8 cellular contexts compared by ENCODE assay signal in the genomic region with DNA sequence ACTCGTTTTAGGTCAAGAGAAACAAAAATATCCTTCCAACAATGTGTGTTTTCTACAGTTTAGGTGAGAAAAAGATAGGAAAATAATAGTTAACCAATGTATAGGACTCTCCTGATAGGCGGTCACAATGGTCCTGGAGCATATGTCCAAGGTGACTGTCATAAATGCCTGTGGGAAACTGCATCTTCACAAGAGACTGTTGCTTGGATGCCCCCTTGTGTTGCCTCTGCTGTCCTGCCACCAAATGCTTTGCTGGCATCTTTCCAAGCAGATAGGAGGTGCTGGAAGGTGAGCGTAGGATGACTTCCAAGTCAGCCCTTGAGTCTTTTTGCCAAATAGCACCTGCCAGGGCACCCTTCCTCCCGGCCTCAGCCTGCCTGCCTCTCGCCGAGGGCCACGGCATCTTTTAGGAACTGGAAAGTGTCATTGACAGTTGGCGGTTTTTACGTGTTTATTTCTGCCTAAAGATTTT. TPM values are rescaled to one million over a fixed set of nuclear protein-coding genes. Genes with fewer than 3 reads are reported as not detected.
DNase-seq lines count a peak whose midpoint lies in the region; ATAC-seq and TF ChIP-seq lines count a peak whose summit lies in the region.

No MANE protein-coding gene starts in this region.

- peaks cover 8% of the 10 kb centered on the region for H3K36me3 ChIP-seq in effector memory CD4-positive, alpha-beta T cell (ENCODE audit: control insufficient read depth, insufficient read depth, low read length)
- H3K36me3 ChIP-seq in naive thymus-derived CD4-positive, alpha-beta T cell (ENCODE audit: control insufficient read depth in 2 of 3, insufficient read depth in 3 of 3, low read length in 3 of 3), result peaks cover 0 to 4% (median 0%) of the 10 kb centered on the region in 3 experiments

- peak; percentile 74 for ATAC-seq in naive thymus-derived CD4-positive, alpha-beta T cell
- no peak for ATAC-seq in GM18505 (IDR thresholded peaks at IDR 0.05; ENCODE audit: unreplicated experiment)
- no peak for ATAC-seq in HG02798 (IDR thresholded peaks at IDR 0.05; ENCODE audit: poor library complexity, unreplicated experiment)

- H3K27ac Mint-ChIP-seq in activated CD4-positive, alpha-beta T cell treated with anti-CD3 and anti-CD28 coated beads, Interleukin-2, amount 10 ng/mL, durations not matched to agents 7 days and 5 days, result peak overlapping the region; percentile 88
- peak overlapping the region; percentile 85 to 97 (median 92) for H3K27ac Mint-ChIP-seq in naive thymus-derived CD4-positive, alpha-beta T cell

- H3K27me3 ChIP-seq in effector memory CD4-positive, alpha-beta T cell (replicated peaks; ENCODE audit: control insufficient read depth, insufficient read depth, low read length, poor library complexity, severe bottlenecking), result no peaks in the 10 kb centered on the region
- no peaks in the 10 kb centered on the region for H3K27me3 ChIP-seq in naive thymus-derived CD4-positive, alpha-beta T cell (ENCODE audit: control insufficient read depth in 2 of 2, insufficient read depth in 2 of 2, low read length in 2 of 2)

- peaks cover 49% of the 10 kb centered on the region for H3K4me1 Mint-ChIP-seq in activated CD4-positive, alpha-beta T cell treated with anti-CD3 and anti-CD28 coated beads, Interleukin-2, amount 10 ng/mL, durations not matched to agents 7 days and 5 days
- peaks cover 15 to 49% (median 33%) of the 10 kb centered on the region in 7 donors for H3K4me1 Mint-ChIP-seq in naive thymus-derived CD4-positive, alpha-beta T cell

- H3K4me3 Mint-ChIP-seq in activated CD4-positive, alpha-beta T cell treated with anti-CD3 and anti-CD28 coated beads, Interleukin-2, amount 10 ng/mL, durations not matched to agents 7 days and 5 days, result peak overlapping the region; percentile 74
- H3K4me3 Mint-ChIP-seq in naive thymus-derived CD4-positive, alpha-beta T cell, result peak overlapping the region; percentile 80 to 96 (median 89)

- CTCF ChIA-PET in activated CD4-positive, alpha-beta T cell treated with anti-CD3 and anti-CD28 coated beads, Interleukin-2, amount 10 ng/mL, durations not matched to agents 7 days and 5 days (lab: Charles Lee), result interaction anchor here (0.6 to 2.7 kb wide), 5 partner anchors 10 to 640 kb away, joined by 3 to 10 read pairs (median 3); a partner anchor contains a TSS
- CTCF ChIA-PET in naive thymus-derived CD4-positive, alpha-beta T cell (lab: Charles Lee), result interaction anchor here (1.1 to 3.9 kb wide), 7 partner anchors 9 to 627 kb away, joined by 3 to 18 read pairs (median 4); no protein-coding TSS in a partner anchor

- no peaks in the 10 kb centered on the region for H3K9me3 ChIP-seq in effector memory CD4-positive, alpha-beta T cell (ENCODE audit: control insufficient read depth, low read length)
- H3K9me3 ChIP-seq in naive thymus-derived CD4-positive, alpha-beta T cell (ENCODE audit: control insufficient read depth in 2 of 3, low read length in 3 of 3), result no peaks in the 10 kb centered on the region

- no peak for TF ChIP-seq POLR2A in GM18505 (IDR thresholded peaks at IDR 0.05; ENCODE audit: borderline replicate concordance, extremely low read depth, insufficient read depth, insufficient read length)

- H3K36me3 Mint-ChIP-seq in activated CD4-positive, alpha-beta T cell treated with anti-CD3 and anti-CD28 coated beads, Interleukin-2, amount 10 ng/mL, durations not matched to agents 7 days and 5 days (ENCODE audit: low read depth), result peaks cover 39% of the 10 kb centered on the region
- peaks cover 9 to 30% (median 12%) of the 10 kb centered on the region in 5 donors for H3K36me3 Mint-ChIP-seq in naive thymus-derived CD4-positive, alpha-beta T cell

- H3K9me3 Mint-ChIP-seq in activated CD4-positive, alpha-beta T cell treated with anti-CD3 and anti-CD28 coated beads, Interleukin-2, amount 10 ng/mL, durations not matched to agents 7 days and 5 days, result no peaks in the 10 kb centered on the region
- H3K9me3 Mint-ChIP-seq in naive thymus-derived CD4-positive, alpha-beta T cell, result no peaks in the 10 kb centered on the region

- intact Hi-C loops in naive thymus-derived CD4-positive, alpha-beta T cell (cut with micrococcal nuclease), result loop anchor here (2.0 kb wide), 3 partner anchors 72 to 628 kb away; no protein-coding TSS in a partner anchor

- no peaks in the 10 kb centered on the region for H3K27me3 Mint-ChIP-seq in activated CD4-positive, alpha-beta T cell treated with anti-CD3 and anti-CD28 coated beads, Interleukin-2, amount 10 ng/mL, durations not matched to agents 7 days and 5 days
- no peaks in the 10 kb centered on the region for H3K27me3 Mint-ChIP-seq in naive thymus-derived CD4-positive, alpha-beta T cell

- peak overlapping the region; percentile 64 for H3K4me3 ChIP-seq in effector memory CD4-positive, alpha-beta T cell (ENCODE audit: insufficient read depth, low read depth, low read length, poor library complexity, severe bottlenecking)
- H3K4me3 ChIP-seq in naive thymus-derived CD4-positive, alpha-beta T cell (ENCODE audit: low read length), result peak overlapping the region; percentile 64

- H3K27ac ChIP-seq in effector memory CD4-positive, alpha-beta T cell (ENCODE audit: insufficient read depth, low read length, poor library complexity, severe bottlenecking), result peak overlapping the region; percentile 70
- H3K27ac ChIP-seq in naive thymus-derived CD4-positive, alpha-beta T cell (ENCODE audit: low read depth, low read length), result peak overlapping the region; percentile 81

- peaks cover 14% of the 10 kb centered on the region for H3K4me1 ChIP-seq in effector memory CD4-positive, alpha-beta T cell (ENCODE audit: control insufficient read depth, insufficient read depth, low read length, poor library complexity, severe bottlenecking)
- H3K4me1 ChIP-seq in naive thymus-derived CD4-positive, alpha-beta T cell (ENCODE audit: control insufficient read depth in 2 of 2, insufficient read depth in 2 of 2, low read length in 2 of 2), result peaks cover 13 to 19% of the 10 kb centered on the region in 2 donors

- POLR2A ChIA-PET in activated CD4-positive, alpha-beta T cell treated with anti-CD3 and anti-CD28 coated beads, Interleukin-2, amount 10 ng/mL, durations not matched to agents 7 days and 5 days (lab: Charles Lee), result no interaction called here
- POLR2A ChIA-PET in naive thymus-derived CD4-positive, alpha-beta T cell (lab: Charles Lee), result interaction anchor here (2.6 to 6.1 kb wide), 2 partner anchors 12 to 24 kb away, joined by 14 to 31 read pairs; a partner anchor contains a TSS

- DNase-seq in NCI-H1417 (lab: John Stamatoyannopoulos, UW), result peak; percentile 4 to 55 (median 38)
- DNase-seq in NCI-H1417 treated with DMSO at 0.1 percent for 48 hours (lab: John Stamatoyannopoulos, UW), result no peak
- DNase-seq in NCI-H2029 (lab: John Stamatoyannopoulos, UW), result peak; percentile 93
- DNase-seq in activated CD4-positive, alpha-beta T cell treated with anti-CD3 and anti-CD28 coated beads, Interleukin-2, amount 10 ng/mL, durations not matched to agents 7 days and 5 days, result peak; percentile 68
- peak; percentile 39 to 62 (median 53) for DNase-seq in effector memory CD4-positive, alpha-beta T cell
- peak in 8 of 9 donors; percentile 49 to 79 (median 75) for DNase-seq in naive thymus-derived CD4-positive, alpha-beta T cell

RNA-seq across cellular contexts. Expression of a gene that starts 24.1 kb away (rescaled TPM):
- total RNA-seq in activated CD4-positive, alpha-beta T cell treated with anti-CD3 and anti-CD28 coated beads, Interleukin-2, amount 10 ng/mL, durations not matched to agents 7 days and 5 days, result 10 to 100 TPM; 57.6 to 61.3 TPM
- total RNA-seq in naive thymus-derived CD4-positive, alpha-beta T cell, result 10 to 100 TPM; 60.8 to 93.8 (median 70.5) TPM
- polyA plus RNA-seq in naive thymus-derived CD4-positive, alpha-beta T cell, result 10 to 100 TPM; 21.1 to 38.0 TPM
